In genomic region chr10:1050555-1050954, GRCh38 we compare ENCODE assay signal across 8 cellular contexts. TPM values are rescaled to one million over a fixed set of nuclear protein-coding genes. Genes with fewer than 3 reads are reported as not detected.
DNase-seq lines count a peak whose midpoint lies in the region; ATAC-seq and TF ChIP-seq lines count a peak whose summit lies in the region.

No MANE protein-coding gene starts in this region.

- peak overlapping the region; percentile 91 to 94 (median 92) for H3K4me3 Mint-ChIP-seq in T-cell
- H3K4me3 Mint-ChIP-seq in effector memory CD8-positive, alpha-beta T cell: peak overlapping the region; percentile 93 to 94

- no peak for ATAC-seq in Right ventricle myocardium superior (ENCODE audit: poor library complexity)
- no peak for ATAC-seq in T-cell (replicated peaks in 1 of 4)
- ATAC-seq in effector memory CD8-positive, alpha-beta T cell (replicated peaks): no peak
- ATAC-seq in HG02973 (IDR thresholded peaks at IDR 0.05; ENCODE audit: unreplicated experiment): no peak

- H3K27ac Mint-ChIP-seq in T-cell: peak overlapping the region; percentile 83 to 88
- peak overlapping the region in 1 of 2 donors; percentile 99 for H3K27ac Mint-ChIP-seq in effector memory CD8-positive, alpha-beta T cell

- intact Hi-C loops in Right ventricle myocardium superior (cut with DNase I): no loop called here

- H3K27me3 ChIP-seq in cardiac muscle cell: no peaks in the 10 kb centered on the region

- peak overlapping the region; percentile 99 for H3K27ac ChIP-seq in cardiac muscle cell

- H3K36me3 Mint-ChIP-seq in T-cell: peaks cover 18% of the 10 kb centered on the region
- peaks cover 62% of the 10 kb centered on the region for H3K36me3 Mint-ChIP-seq in effector memory CD8-positive, alpha-beta T cell (ENCODE audit: insufficient read depth)

- peak overlapping the region; percentile 71 for H3K4me3 ChIP-seq in cardiac muscle cell
- peak overlapping the region; percentile 93 for H3K4me3 ChIP-seq in skeletal muscle cell (ENCODE audit: low read depth, low read length)

- no peaks in the 10 kb centered on the region for H3K27me3 Mint-ChIP-seq in T-cell
- no peaks in the 10 kb centered on the region for H3K27me3 Mint-ChIP-seq in effector memory CD8-positive, alpha-beta T cell

- POLR2A ChIA-PET in T-cell (lab: Charles Lee): interaction anchor here (0.8 to 1.4 kb wide), 3 partner anchors 9 to 24 kb away, joined by 3 to 9 read pairs (median 4); no protein-coding TSS in a partner anchor

- H3K4me1 ChIP-seq in cardiac muscle cell (ENCODE audit: low read depth): peaks cover 17% of the 10 kb centered on the region

- TF ChIP-seq CTCF in cardiac muscle cell (IDR thresholded peaks at IDR 0.05; ENCODE audit: low read depth, low read length): no peak

- DNase-seq in cardiac muscle cell (ENCODE audit: low read depth in 1 of 2, low spot score in 1 of 2) (no peak), Right ventricle myocardium superior (no peak), T-cell (peak in 31 of 34 experiments; percentile 19 to 67 (median 47)), skeletal muscle cell (ENCODE audit: low read depth) (no peak), GOT3 (lab: John Stamatoyannopoulos, UW) (no peak), kidney glomerular epithelial cell (lab: John Stamatoyannopoulos, UW) (no peak)
- peak; percentile 29 to 33 (median 30) for DNase-seq in effector memory CD8-positive, alpha-beta T cell

- H3K9me3 ChIP-seq in cardiac muscle cell (ENCODE audit: low read depth): no peaks in the 10 kb centered on the region

- CTCF ChIA-PET in T-cell (lab: Charles Lee): interaction anchor here in 1 of 2 donors (0.6 to 0.9 kb wide), 3 partner anchors 14 to 119 kb away, joined by 3 to 4 read pairs (median 3); partner anchors contain the start of gene LARP4B

- no peaks in the 10 kb centered on the region for H3K9me3 Mint-ChIP-seq in T-cell
- H3K9me3 Mint-ChIP-seq in effector memory CD8-positive, alpha-beta T cell: no peaks in the 10 kb centered on the region

- peaks cover 9% of the 10 kb centered on the region for H3K36me3 ChIP-seq in cardiac muscle cell

- H3K4me1 Mint-ChIP-seq in T-cell: peaks cover 61 to 77% (median 69%) of the 10 kb centered on the region in 3 donors
- H3K4me1 Mint-ChIP-seq in effector memory CD8-positive, alpha-beta T cell (ENCODE audit: low read depth in 2 of 2): peaks cover 34 to 49% of the 10 kb centered on the region in 2 donors

RNA-seq across cellular contexts. Expression of gene IDI1, which starts 1.6 kb away (rescaled TPM):
- total RNA-seq in cardiac muscle cell (39.1 and 95.8 TPM in 2 replicates), Right ventricle myocardium superior (13.0 TPM), T-cell (100 to 1,000 TPM in 2 of 5 donors, 10 to 100 TPM in 3; 26.2 to 166 (median 32.8) TPM)
- polyA plus RNA-seq in cardiac muscle cell: 73.8 and 182 TPM in 2 replicates

RNA-seq across cellular contexts. Expression of gene WDR37, which starts 5.6 kb away (rescaled TPM):
- total RNA-seq in cardiac muscle cell (13.0 and 14.6 TPM in 2 replicates), Right ventricle myocardium superior (28.0 TPM), T-cell (10 to 100 TPM; 34.6 to 40.4 (median 37.3) TPM)
- 15.7 and 16.7 TPM in 2 replicates for polyA plus RNA-seq in cardiac muscle cell

RNA-seq across cellular contexts. Expression of gene IDI2, which starts 24.9 kb away (rescaled TPM):
- total RNA-seq in cardiac muscle cell (not detected in 2 replicates), Right ventricle myocardium superior (0.16 TPM), T-cell (not detected)
- polyA plus RNA-seq in cardiac muscle cell: 0.20 TPM in 1 of 2 replicates, not detected in the other

Comparison
In these comparisons a context has a peak if more than half of its experiments do, and no peak if none do; other contexts are left out.
1. DNase-seq: peak in T-cell (31 of 34) and effector memory CD8-positive, alpha-beta T cell (3 of 3); none in cardiac muscle cell (0 of 2), Right ventricle myocardium superior (single experiment), skeletal muscle cell (single experiment), GOT3 (single experiment) and kidney glomerular epithelial cell (single experiment).